In the genomic region with DNA sequence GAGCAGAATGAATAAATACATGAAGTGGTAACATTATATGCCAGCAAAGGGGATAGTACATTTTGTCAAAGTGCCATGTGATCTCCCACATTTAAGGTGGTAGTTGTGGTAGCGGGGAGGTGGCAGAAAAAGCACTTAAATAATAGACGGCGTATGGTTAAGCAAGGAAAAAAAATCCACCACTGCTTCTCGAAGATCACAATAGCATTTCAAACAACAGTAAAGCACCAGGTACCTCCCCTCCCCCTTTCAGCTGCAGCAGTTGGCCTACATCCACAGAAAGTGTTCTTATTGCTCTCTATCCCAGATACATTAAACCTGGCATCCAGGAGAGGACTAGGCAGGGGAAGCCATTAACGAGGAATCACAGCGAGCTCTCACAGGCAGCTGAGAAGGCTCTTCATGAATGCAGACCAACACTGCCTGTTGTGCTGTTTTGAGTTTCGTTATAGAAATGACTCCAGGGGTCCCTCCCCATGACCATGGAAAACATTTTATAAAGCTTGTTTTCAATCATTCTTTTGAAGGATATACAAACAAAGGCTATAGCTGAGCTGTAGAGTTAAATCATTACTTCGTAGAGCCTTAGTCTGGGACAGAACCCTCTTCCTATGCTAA, we compare ENCODE assay signal across 15 cellular contexts.
DNase-seq lines count a peak whose midpoint lies in the region; ATAC-seq and TF ChIP-seq lines count a peak whose summit lies in the region.
"Had no signal": no experiment of that assay in that cellular context is flagged by ENCODE, and none has a peak within 500 bp of the region (broad histone marks: within the 10 kb centered on the region; RNA-seq: fewer than 3 reads in every experiment).

No MANE protein-coding gene starts in this region.

- in situ Hi-C loops in KBM-7 (cut with MboI; ENCODE audit: low pct_unique_long_range_greater_than_20kb, low sequenced_read_pairs): no loop called here

- TF ChIP-seq CTCF in HEK293 (tag by site-specific recombination; IDR thresholded peaks at IDR 0.05): no peak

- POLR2A ChIA-PET in HEK293 (lab: Yijun Ruan, JAX): no interaction called here

- H3K36me3 ChIP-seq in HEK293 (ENCODE audit: control insufficient read depth in 2 of 2, insufficient read depth in 1 of 2, low read length in 2 of 2): no peaks in the 10 kb centered on the region
- H3K36me3 ChIP-seq: left lung, transverse colon had no signal

- ATAC-seq in HG02571 (IDR thresholded peaks at IDR 0.05; ENCODE audit: unreplicated experiment): no peak
- ATAC-seq: left lung had no signal

- peak; percentile 43 for DNase-seq in NCI-H1436 treated with DMSO at 0.1 percent for 48 hours (lab: John Stamatoyannopoulos, UW)
- DNase-seq in NCI-H1436 (lab: John Stamatoyannopoulos, UW): no peak
- peak; percentile 43 for DNase-seq in NCI-H748 treated with DMSO at 0.1 percent for 48 hours (lab: John Stamatoyannopoulos, UW)
- DNase-seq in left kidney (ENCODE audit: low read depth, low spot score): peak; percentile 29
- no peak for DNase-seq in KBM-7
- no peak for DNase-seq in NCI-H1048 (lab: John Stamatoyannopoulos, UW)
- DNase-seq: activated B cell treated with CpG ODN at 0.5 μM for 24 hours; activated gamma-delta T cell treated with Interleukin-2 at 50 U/mL for 16 hours; central memory CD4-positive, alpha-beta T cell; erythroblast; left lung; SK-N-SH; transverse colon had no signal

- H3K4me3 ChIP-seq in HEK293 (ENCODE audit: low read depth, low read length): no peak overlapping the region
- H3K4me3 ChIP-seq: left lung, transverse colon had no signal

- no peak overlapping the region for H3K27ac ChIP-seq in HEK293 (ENCODE audit: extremely low read depth, low read depth, low read length)
- H3K27ac ChIP-seq: left lung, transverse colon had no signal

- CTCF ChIA-PET in HEK293 (lab: Yijun Ruan, JAX): no interaction called here

- no peaks in the 10 kb centered on the region for H3K9me3 ChIP-seq in HEK293 (ENCODE audit: control insufficient read depth, insufficient read depth, low read depth, low read length)
- H3K9me3 ChIP-seq: left lung, SK-N-SH, transverse colon had no signal

- H3K4me1 ChIP-seq in HEK293 (ENCODE audit: control insufficient read depth, insufficient read depth, low read length): peaks cover 16% of the 10 kb centered on the region

TF ChIP-seq in HEK293, 187 proteins besides CTCF, POLR2A, EP300 and RAD21 (continues in another document):
- TF ChIP-seq IKZF3 (tag by site-specific recombination; IDR thresholded peaks at IDR 0.05) (0 out of 2 replicates have a peak, but pooled peaks have one; percentile 55), ZNF423 (tag by site-specific recombination; IDR thresholded peaks at IDR 0.05) (no peak), WT1 (tag by site-specific recombination; IDR thresholded peaks at IDR 0.05) (no peak), ZNF777 (tag by site-specific recombination; IDR thresholded peaks at IDR 0.05; ENCODE audit: borderline replicate concordance) (no peak), ZNF837 (tag by site-specific recombination; IDR thresholded peaks at IDR 0.05) (no peak), ZNF169 (tag by site-specific recombination; IDR thresholded peaks at IDR 0.05) (no peak), ZNF350 (tag by site-specific recombination; IDR thresholded peaks at IDR 0.05) (no peak), OVOL3 (tag by site-specific recombination; IDR thresholded peaks at IDR 0.05) (no peak)
- TF ChIP-seq, protein P1, sequence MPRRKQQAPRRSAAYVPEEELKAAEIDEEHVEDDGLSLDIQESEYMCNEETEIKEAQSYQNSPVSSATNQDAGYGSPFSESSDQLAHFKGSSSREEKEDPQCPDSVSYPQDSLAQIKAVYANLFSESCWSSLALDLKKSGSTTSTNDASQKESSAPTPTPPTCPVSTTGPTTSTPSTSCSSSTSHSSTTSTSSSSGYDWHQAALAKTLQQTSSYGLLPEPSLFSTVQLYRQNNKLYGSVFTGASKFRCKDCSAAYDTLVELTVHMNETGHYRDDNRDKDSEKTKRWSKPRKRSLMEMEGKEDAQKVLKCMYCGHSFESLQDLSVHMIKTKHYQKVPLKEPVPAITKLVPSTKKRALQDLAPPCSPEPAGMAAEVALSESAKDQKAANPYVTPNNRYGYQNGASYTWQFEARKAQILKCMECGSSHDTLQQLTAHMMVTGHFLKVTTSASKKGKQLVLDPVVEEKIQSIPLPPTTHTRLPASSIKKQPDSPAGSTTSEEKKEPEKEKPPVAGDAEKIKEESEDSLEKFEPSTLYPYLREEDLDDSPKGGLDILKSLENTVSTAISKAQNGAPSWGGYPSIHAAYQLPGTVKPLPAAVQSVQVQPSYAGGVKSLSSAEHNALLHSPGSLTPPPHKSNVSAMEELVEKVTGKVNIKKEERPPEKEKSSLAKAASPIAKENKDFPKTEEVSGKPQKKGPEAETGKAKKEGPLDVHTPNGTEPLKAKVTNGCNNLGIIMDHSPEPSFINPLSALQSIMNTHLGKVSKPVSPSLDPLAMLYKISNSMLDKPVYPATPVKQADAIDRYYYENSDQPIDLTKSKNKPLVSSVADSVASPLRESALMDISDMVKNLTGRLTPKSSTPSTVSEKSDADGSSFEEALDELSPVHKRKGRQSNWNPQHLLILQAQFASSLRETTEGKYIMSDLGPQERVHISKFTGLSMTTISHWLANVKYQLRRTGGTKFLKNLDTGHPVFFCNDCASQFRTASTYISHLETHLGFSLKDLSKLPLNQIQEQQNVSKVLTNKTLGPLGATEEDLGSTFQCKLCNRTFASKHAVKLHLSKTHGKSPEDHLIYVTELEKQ (tag by site-specific recombination; IDR thresholded peaks at IDR 0.05; ENCODE audit: borderline replicate concordance): no peak
- TF ChIP-seq, protein P2, sequence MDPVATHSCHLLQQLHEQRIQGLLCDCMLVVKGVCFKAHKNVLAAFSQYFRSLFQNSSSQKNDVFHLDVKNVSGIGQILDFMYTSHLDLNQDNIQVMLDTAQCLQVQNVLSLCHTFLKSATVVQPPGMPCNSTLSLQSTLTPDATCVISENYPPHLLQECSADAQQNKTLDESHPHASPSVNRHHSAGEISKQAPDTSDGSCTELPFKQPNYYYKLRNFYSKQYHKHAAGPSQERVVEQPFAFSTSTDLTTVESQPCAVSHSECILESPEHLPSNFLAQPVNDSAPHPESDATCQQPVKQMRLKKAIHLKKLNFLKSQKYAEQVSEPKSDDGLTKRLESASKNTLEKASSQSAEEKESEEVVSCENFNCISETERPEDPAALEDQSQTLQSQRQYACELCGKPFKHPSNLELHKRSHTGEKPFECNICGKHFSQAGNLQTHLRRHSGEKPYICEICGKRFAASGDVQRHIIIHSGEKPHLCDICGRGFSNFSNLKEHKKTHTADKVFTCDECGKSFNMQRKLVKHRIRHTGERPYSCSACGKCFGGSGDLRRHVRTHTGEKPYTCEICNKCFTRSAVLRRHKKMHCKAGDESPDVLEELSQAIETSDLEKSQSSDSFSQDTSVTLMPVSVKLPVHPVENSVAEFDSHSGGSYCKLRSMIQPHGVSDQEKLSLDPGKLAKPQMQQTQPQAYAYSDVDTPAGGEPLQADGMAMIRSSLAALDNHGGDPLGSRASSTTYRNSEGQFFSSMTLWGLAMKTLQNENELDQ (tag by site-specific recombination; IDR thresholded peaks at IDR 0.05; ENCODE audit: low read depth): no peak
- TF ChIP-seq, protein P3, sequence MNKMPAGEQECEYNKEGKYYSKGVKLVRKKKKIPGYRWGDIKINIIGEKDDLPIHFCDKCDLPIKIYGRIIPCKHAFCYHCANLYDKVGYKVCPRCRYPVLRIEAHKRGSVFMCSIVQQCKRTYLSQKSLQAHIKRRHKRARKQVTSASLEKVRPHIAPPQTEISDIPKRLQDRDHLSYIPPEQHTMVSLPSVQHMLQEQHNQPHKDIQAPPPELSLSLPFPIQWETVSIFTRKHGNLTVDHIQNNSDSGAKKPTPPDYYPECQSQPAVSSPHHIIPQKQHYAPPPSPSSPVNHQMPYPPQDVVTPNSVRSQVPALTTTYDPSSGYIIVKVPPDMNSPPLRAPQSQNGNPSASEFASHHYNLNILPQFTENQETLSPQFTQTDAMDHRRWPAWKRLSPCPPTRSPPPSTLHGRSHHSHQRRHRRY (tag by site-specific recombination; IDR thresholded peaks at IDR 0.05): no peak
- TF ChIP-seq, protein P4, sequence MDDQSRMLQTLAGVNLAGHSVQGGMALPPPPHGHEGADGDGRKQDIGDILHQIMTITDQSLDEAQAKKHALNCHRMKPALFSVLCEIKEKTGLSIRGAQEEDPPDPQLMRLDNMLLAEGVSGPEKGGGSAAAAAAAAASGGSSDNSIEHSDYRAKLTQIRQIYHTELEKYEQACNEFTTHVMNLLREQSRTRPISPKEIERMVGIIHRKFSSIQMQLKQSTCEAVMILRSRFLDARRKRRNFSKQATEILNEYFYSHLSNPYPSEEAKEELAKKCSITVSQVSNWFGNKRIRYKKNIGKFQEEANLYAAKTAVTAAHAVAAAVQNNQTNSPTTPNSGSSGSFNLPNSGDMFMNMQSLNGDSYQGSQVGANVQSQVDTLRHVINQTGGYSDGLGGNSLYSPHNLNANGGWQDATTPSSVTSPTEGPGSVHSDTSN (CRISPR knock-in tag; IDR thresholded peaks at IDR 0.05): no peak
- TF ChIP-seq, protein P5, sequence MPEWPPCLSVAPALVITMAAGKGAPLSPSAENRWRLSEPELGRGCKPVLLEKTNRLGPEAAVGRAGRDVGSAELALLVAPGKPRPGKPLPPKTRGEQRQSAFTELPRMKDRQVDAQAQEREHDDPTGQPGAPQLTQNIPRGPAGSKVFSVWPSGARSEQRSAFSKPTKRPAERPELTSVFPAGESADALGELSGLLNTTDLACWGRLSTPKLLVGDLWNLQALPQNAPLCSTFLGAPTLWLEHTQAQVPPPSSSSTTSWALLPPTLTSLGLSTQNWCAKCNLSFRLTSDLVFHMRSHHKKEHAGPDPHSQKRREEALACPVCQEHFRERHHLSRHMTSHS (tag by site-specific recombination; IDR thresholded peaks at IDR 0.05): no peak
- TF ChIP-seq, protein P6, sequence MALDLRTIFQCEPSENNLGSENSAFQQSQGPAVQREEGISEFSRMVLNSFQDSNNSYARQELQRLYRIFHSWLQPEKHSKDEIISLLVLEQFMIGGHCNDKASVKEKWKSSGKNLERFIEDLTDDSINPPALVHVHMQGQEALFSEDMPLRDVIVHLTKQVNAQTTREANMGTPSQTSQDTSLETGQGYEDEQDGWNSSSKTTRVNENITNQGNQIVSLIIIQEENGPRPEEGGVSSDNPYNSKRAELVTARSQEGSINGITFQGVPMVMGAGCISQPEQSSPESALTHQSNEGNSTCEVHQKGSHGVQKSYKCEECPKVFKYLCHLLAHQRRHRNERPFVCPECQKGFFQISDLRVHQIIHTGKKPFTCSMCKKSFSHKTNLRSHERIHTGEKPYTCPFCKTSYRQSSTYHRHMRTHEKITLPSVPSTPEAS (tag by site-specific recombination; IDR thresholded peaks at IDR 0.05): no peak

Comparison
In these comparisons a context has a peak if more than half of its experiments do, and no peak if none do; other contexts are left out.
1. DNase-seq: peak in NCI-H1436 treated with DMSO at 0.1 percent for 48 hours (single experiment), NCI-H748 treated with DMSO at 0.1 percent for 48 hours (single experiment) and left kidney (single experiment); none in NCI-H1436 (single experiment), KBM-7 (single experiment) and NCI-H1048 (single experiment).